ENCODE assay signal across 15 cellular contexts in genomic region chr16:73304008-73304814, GRCh38.
"Had no signal": no experiment of that assay in that cellular context is flagged by ENCODE, and none has a peak within 500 bp of the region (broad histone marks: within the 10 kb centered on the region; RNA-seq: fewer than 3 reads in every experiment).

No MANE protein-coding gene starts in this region.

- H3K27me3 Mint-ChIP-seq: activated CD4-positive, alpha-beta T cell treated with anti-CD3 and anti-CD28 coated beads, Interleukin-2, amount 10 ng/mL, durations not matched to agents 24 days and 14 days; naive B cell had no signal

- H3K9me3 Mint-ChIP-seq: activated CD4-positive, alpha-beta T cell treated with anti-CD3 and anti-CD28 coated beads, Interleukin-2, amount 10 ng/mL, durations not matched to agents 24 days and 14 days; activated naive CD4-positive, alpha-beta T cell treated with anti-CD3 and anti-CD28 coated beads for 36 hours; naive B cell; T-helper 1 cell treated with Interleukin-12 subunit alpha and Interleukin-12 subunit beta and Interleukin-4 antibody, amounts not matched to agents 30 μg/mL and 1 μg/mL, for 36 hours had no signal

- H3K9me3 ChIP-seq: lower lobe of right lung, psoas muscle had no signal

- H3K27ac ChIP-seq: cardiac muscle cell, coronary artery, epithelial cell of prostate, lower lobe of right lung, psoas muscle had no signal

- H3K4me1 Mint-ChIP-seq: activated CD4-positive, alpha-beta T cell treated with anti-CD3 and anti-CD28 coated beads, Interleukin-2, amount 10 ng/mL, durations not matched to agents 24 days and 14 days had no signal

- H3K27me3 ChIP-seq: cardiac muscle cell had no signal

- DNase-seq: activated CD4-positive, alpha-beta T cell treated with anti-CD3 and anti-CD28 coated beads, Interleukin-2, amount 10 ng/mL, durations not matched to agents 24 days and 14 days; activated naive CD4-positive, alpha-beta T cell treated with anti-CD3 and anti-CD28 coated beads for 36 hours; effector CD8-positive, alpha-beta T cell; lower lobe of right lung; midbrain; naive B cell; psoas muscle; stimulated activated CD4-positive, alpha-beta T cell treated with anti-CD3 and anti-CD28 coated beads, Interleukin-4, amount 100 ng/mL, for 1 hour; stimulated activated CD8-positive, alpha-beta memory T cell treated with anti-CD3 and anti-CD28 coated beads, Interleukin-4, amount 100 ng/mL, for 48 hours; stimulated activated naive CD8-positive, alpha-beta T cell treated with anti-CD3 and anti-CD28 coated beads, Interleukin-15, Interleukin-2, amounts not matched to agents 100 U/mL and 50 U/mL, for 24 hours had no signal

- H3K4me1 ChIP-seq: lower lobe of right lung, psoas muscle had no signal

- H3K27ac Mint-ChIP-seq: activated CD4-positive, alpha-beta T cell treated with anti-CD3 and anti-CD28 coated beads, Interleukin-2, amount 10 ng/mL, durations not matched to agents 24 days and 14 days; activated naive CD4-positive, alpha-beta T cell treated with anti-CD3 and anti-CD28 coated beads for 36 hours; T-helper 1 cell treated with Interleukin-12 subunit alpha and Interleukin-12 subunit beta and Interleukin-4 antibody, amounts not matched to agents 30 μg/mL and 1 μg/mL, for 36 hours; WTC11 had no signal

- H3K36me3 ChIP-seq: cardiac muscle cell, lower lobe of right lung had no signal

- H3K4me3 ChIP-seq: cardiac muscle cell, coronary artery, lower lobe of right lung, psoas muscle had no signal

- H3K36me3 Mint-ChIP-seq: naive B cell, WTC11 had no signal

- H3K4me3 Mint-ChIP-seq: activated CD4-positive, alpha-beta T cell treated with anti-CD3 and anti-CD28 coated beads, Interleukin-2, amount 10 ng/mL, durations not matched to agents 24 days and 14 days; activated naive CD4-positive, alpha-beta T cell treated with anti-CD3 and anti-CD28 coated beads for 36 hours; naive B cell; T-helper 1 cell treated with Interleukin-12 subunit alpha and Interleukin-12 subunit beta and Interleukin-4 antibody, amounts not matched to agents 30 μg/mL and 1 μg/mL, for 36 hours; WTC11 had no signal
